12 cellular contexts compared by ENCODE assay signal in genomic region chr3:126731044-126731443, GRCh38. TPM values are rescaled to one million over a fixed set of nuclear protein-coding genes. Genes with fewer than 3 reads are reported as not detected.
DNase-seq lines count a peak whose midpoint lies in the region; ATAC-seq, FAIRE-seq and TF ChIP-seq lines count a peak whose summit lies in the region.
"Had no signal": no experiment of that assay in that cellular context is flagged by ENCODE, and none has a peak within 500 bp of the region (broad histone marks: within the 10 kb centered on the region; RNA-seq: fewer than 3 reads in every experiment).

No MANE protein-coding gene starts in this region.

- H3K4me2 ChIP-seq in OCI-LY7 (ENCODE audit: low read length) = no peak overlapping the region

- H3K9me3 ChIP-seq in OCI-LY7 (ENCODE audit: low read length) = no peaks in the 10 kb centered on the region
- H3K9me3 ChIP-seq in left lung = no peaks in the 10 kb centered on the region

- H3K79me2 ChIP-seq in OCI-LY7 (ENCODE audit: insufficient read depth, low read depth, low read length) = no peaks in the 10 kb centered on the region

- H3K4me1 ChIP-seq in OCI-LY7 (ENCODE audit: insufficient read depth, low read length, poor library complexity, severe bottlenecking) = peaks cover 3% of the 10 kb centered on the region
- H3K4me1 ChIP-seq in left lung = no peaks in the 10 kb centered on the region

- no peaks in the 10 kb centered on the region for H3K9me2 ChIP-seq in OCI-LY7 (ENCODE audit: insufficient read depth, low read length)

- FAIRE-seq in GM19239 (lab: Jason Lieb, UNC) = no peak
- FAIRE-seq: H54 had no signal

- TF ChIP-seq CTCF in OCI-LY7 (conservative IDR thresholded peaks at IDR 0.05; ENCODE audit: low read length) = no peak
- TF ChIP-seq CTCF in left lung (IDR thresholded peaks at IDR 0.05) = no peak

- CTCF ChIA-PET in OCI-LY7 (lab: Charles Lee; ENCODE audit: unreplicated experiment) = no interaction called here

- no peak overlapping the region for H2AFZ ChIP-seq in OCI-LY7 (ENCODE audit: low read length)

- no peaks in the 10 kb centered on the region for H3K27me3 ChIP-seq in left lung

- no peaks in the 10 kb centered on the region for H4K20me1 ChIP-seq in OCI-LY7 (ENCODE audit: insufficient read depth, low read length)

- DNase-seq in CMK (ENCODE audit: low read depth) = peak; percentile 75
- peak; percentile 21 for DNase-seq in GM19239 (ENCODE audit: insufficient read length, low spot score)
- peak; percentile 6 for DNase-seq in OCI-LY7 (ENCODE audit: low spot score)
- no peak for DNase-seq in left lung
- no peak for DNase-seq in caudate nucleus (lab: John Stamatoyannopoulos, UW)
- DNase-seq in anterior cingulate cortex (lab: John Stamatoyannopoulos, UW) = no peak
- DNase-seq in NCI-H526 treated with DMSO at 0.1 percent for 48 hours (lab: John Stamatoyannopoulos, UW) = no peak
- DNase-seq in NCI-H2196 treated with DMSO at 0.1 percent for 48 hours (lab: John Stamatoyannopoulos, UW; ENCODE audit: unreplicated experiment) = no peak
- DNase-seq: NCI-H1930; stimulated activated CD8-positive, alpha-beta memory T cell treated with anti-CD3 and anti-CD28 coated beads, Interleukin-4, amount 100 ng/mL, for 48 hours had no signal

- ATAC-seq in left lung = peak; percentile 31

- POLR2A ChIA-PET in OCI-LY7 (lab: Charles Lee) = interaction anchor here (0.5 to 0.7 kb wide), 4 partner anchors 124 to 951 kb away, joined by 3 to 7 read pairs (median 4); no protein-coding TSS in a partner anchor

- intact Hi-C loops in OCI-LY7 (cut with micrococcal nuclease; ENCODE audit: unreplicated experiment) (no loop called here), left lung (cut with DNase I) (no loop called here)

- BruUV-seq in OCI-LY7 (replicated peaks; lab: Mats Ljungman, UMichigan) = no TSS peak

- no peak overlapping the region for H3K4me3 ChIP-seq in OCI-LY7 (ENCODE audit: low read depth, low read length, poor library complexity, severe bottlenecking)
- H3K4me3 ChIP-seq in left lung = no peak overlapping the region

- H3K36me3 ChIP-seq in OCI-LY7 (ENCODE audit: insufficient read depth, low read length) (no peaks in the 10 kb centered on the region), left lung (peaks cover 0 to 18% of the 10 kb centered on the region in 2 donors)

- H3K27ac ChIP-seq in OCI-LY7 (ENCODE audit: low read depth, low read length, poor library complexity, severe bottlenecking) = no peak overlapping the region
- H3K27ac ChIP-seq in left lung = no peak overlapping the region
- H3K27ac ChIP-seq in caudate nucleus (ENCODE audit: low read depth, low read length) = no peak overlapping the region
- H3K27ac ChIP-seq: C4-2B had no signal

RNA-seq across cellular contexts. Expression of gene CHCHD6, which starts 27.0 kb away (rescaled TPM):
- 19.8 and 21.2 TPM in 2 replicates for total RNA-seq in OCI-LY7 (2014; rRNA removed; shearing (Covaris generic))
- total RNA-seq in OCI-LY7 (2022) = 14.7 and 18.1 TPM in 2 replicates
- 10 to 100 TPM; 11.8 to 11.9 TPM for total RNA-seq in left lung

Comparison
In these comparisons a context has a peak if more than half of its experiments do, and no peak if none do; other contexts are left out.
1. DNase-seq: peak in CMK (single experiment), GM19239 (single experiment) and OCI-LY7 (single experiment); none in left lung (0 of 2), caudate nucleus (0 of 61), anterior cingulate cortex (0 of 58), NCI-H526 treated with DMSO at 0.1 percent for 48 hours (single experiment) and NCI-H2196 treated with DMSO at 0.1 percent for 48 hours (single experiment).